In genomic region chr3:99418209-99418635, GRCh38 we compare ENCODE assay signal across 12 cellular contexts.
DNase-seq lines count a peak whose midpoint lies in the region; ATAC-seq and TF ChIP-seq lines count a peak whose summit lies in the region.
"Had no signal": no experiment of that assay in that cellular context is flagged by ENCODE, and none has a peak within 500 bp of the region (broad histone marks: within the 10 kb centered on the region; RNA-seq: fewer than 3 reads in every experiment).

No MANE protein-coding gene starts in this region.

- POLR2A ChIA-PET in activated CD4-positive, alpha-beta T cell treated with anti-CD3 and anti-CD28 coated beads for 36 hours (lab: Charles Lee) = no interaction called here

- peak; percentile 48 for DNase-seq in GM10266 (ENCODE audit: extremely low spot score)
- DNase-seq in left colon = no peak
- DNase-seq in dedifferentiated amniotic fluid mesenchymal stem cell (ENCODE audit: extremely low spot score) = no peak
- no peak for DNase-seq in colonic mucosa
- DNase-seq in activated CD4-positive, alpha-beta T cell treated with anti-CD3 and anti-CD28 coated beads for 36 hours = no peak
- DNase-seq: hippocampal formation; NCI-H1092; stimulated activated naive CD4-positive, alpha-beta T cell had no signal

- H3K27ac ChIP-seq in colonic mucosa = no peak overlapping the region

- CTCF ChIA-PET in activated CD4-positive, alpha-beta T cell treated with anti-CD3 and anti-CD28 coated beads for 36 hours (lab: Charles Lee) = no interaction called here

- H3K36me3 Mint-ChIP-seq in activated CD4-positive, alpha-beta T cell treated with anti-CD3 and anti-CD28 coated beads for 36 hours (ENCODE audit: low read depth) = no peaks in the 10 kb centered on the region

- H3K9ac ChIP-seq in colonic mucosa (ENCODE audit: low read depth in 2 of 2, low read length in 2 of 2) = no peak overlapping the region

- H3K27me3 ChIP-seq in colonic mucosa = no peaks in the 10 kb centered on the region

- no peak for TF ChIP-seq CTCF in GM10266 (IDR thresholded peaks at IDR 0.05; ENCODE audit: control insufficient read depth, insufficient read depth, low read depth, missing control alignments)
- TF ChIP-seq CTCF in colonic mucosa (IDR thresholded peaks at IDR 0.05) = no peak

- no peaks in the 10 kb centered on the region for H3K9me3 Mint-ChIP-seq in activated CD4-positive, alpha-beta T cell treated with anti-CD3 and anti-CD28 coated beads for 36 hours (ENCODE audit: low read depth)

- no peaks in the 10 kb centered on the region for H3K4me1 ChIP-seq in colonic mucosa

- peak; percentile 52 for ATAC-seq in GM19397 (IDR thresholded peaks at IDR 0.05; ENCODE audit: unreplicated experiment)
- ATAC-seq in HG02870 (IDR thresholded peaks at IDR 0.05; ENCODE audit: unreplicated experiment) = peak; percentile 65
- ATAC-seq in HG03565 (IDR thresholded peaks at IDR 0.05; ENCODE audit: unreplicated experiment) = peak; percentile 67
- no peak for ATAC-seq in left colon
- no peak for ATAC-seq in activated CD4-positive, alpha-beta T cell treated with anti-CD3 and anti-CD28 coated beads for 36 hours
- ATAC-seq: activated T-helper 17 cell treated with anti-CD3 and anti-CD28 coated beads, Interleukin-2, amount 50 U/mL, for 72 hours had no signal

- intact Hi-C loops in left colon (cut with DNase I, micrococcal nuclease) (no loop called here), colonic mucosa (cut with DNase I) (no loop called here)
- intact Hi-C loops in activated CD4-positive, alpha-beta T cell treated with anti-CD3 and anti-CD28 coated beads for 36 hours (cut with DNase I, micrococcal nuclease) = no loop called here

- H3K36me3 ChIP-seq in colonic mucosa = no peaks in the 10 kb centered on the region

- H3K4me1 Mint-ChIP-seq in activated CD4-positive, alpha-beta T cell treated with anti-CD3 and anti-CD28 coated beads for 36 hours = no peaks in the 10 kb centered on the region
- H3K4me1 Mint-ChIP-seq: activated T-helper 17 cell treated with anti-CD3 and anti-CD28 coated beads, Interleukin-2, amount 50 U/mL, for 72 hours had no signal

- no peaks in the 10 kb centered on the region for H3K9me3 ChIP-seq in colonic mucosa

- H3K27ac Mint-ChIP-seq in activated CD4-positive, alpha-beta T cell treated with anti-CD3 and anti-CD28 coated beads for 36 hours = no peak overlapping the region
- H3K27ac Mint-ChIP-seq: activated T-helper 17 cell treated with anti-CD3 and anti-CD28 coated beads, Interleukin-2, amount 50 U/mL, for 72 hours had no signal

- H3K27me3 Mint-ChIP-seq in activated CD4-positive, alpha-beta T cell treated with anti-CD3 and anti-CD28 coated beads for 36 hours = no peaks in the 10 kb centered on the region
- H3K27me3 Mint-ChIP-seq: activated T-helper 17 cell treated with anti-CD3 and anti-CD28 coated beads, Interleukin-2, amount 50 U/mL, for 72 hours had no signal

- H3K4me3 Mint-ChIP-seq in activated CD4-positive, alpha-beta T cell treated with anti-CD3 and anti-CD28 coated beads for 36 hours = no peak overlapping the region
- H3K4me3 Mint-ChIP-seq: activated T-helper 17 cell treated with anti-CD3 and anti-CD28 coated beads, Interleukin-2, amount 50 U/mL, for 72 hours had no signal

- H3K4me3 ChIP-seq in colonic mucosa = no peak overlapping the region

Comparison
In these comparisons a context has a peak if more than half of its experiments do, and no peak if none do; other contexts are left out.
1. ATAC-seq: peak in GM19397 (single experiment), HG02870 (single experiment) and HG03565 (single experiment); none in left colon (single experiment) and activated CD4-positive, alpha-beta T cell treated with anti-CD3 and anti-CD28 coated beads for 36 hours (single experiment).